ENCODE assay signal across 9 cellular contexts in the genomic region with DNA sequence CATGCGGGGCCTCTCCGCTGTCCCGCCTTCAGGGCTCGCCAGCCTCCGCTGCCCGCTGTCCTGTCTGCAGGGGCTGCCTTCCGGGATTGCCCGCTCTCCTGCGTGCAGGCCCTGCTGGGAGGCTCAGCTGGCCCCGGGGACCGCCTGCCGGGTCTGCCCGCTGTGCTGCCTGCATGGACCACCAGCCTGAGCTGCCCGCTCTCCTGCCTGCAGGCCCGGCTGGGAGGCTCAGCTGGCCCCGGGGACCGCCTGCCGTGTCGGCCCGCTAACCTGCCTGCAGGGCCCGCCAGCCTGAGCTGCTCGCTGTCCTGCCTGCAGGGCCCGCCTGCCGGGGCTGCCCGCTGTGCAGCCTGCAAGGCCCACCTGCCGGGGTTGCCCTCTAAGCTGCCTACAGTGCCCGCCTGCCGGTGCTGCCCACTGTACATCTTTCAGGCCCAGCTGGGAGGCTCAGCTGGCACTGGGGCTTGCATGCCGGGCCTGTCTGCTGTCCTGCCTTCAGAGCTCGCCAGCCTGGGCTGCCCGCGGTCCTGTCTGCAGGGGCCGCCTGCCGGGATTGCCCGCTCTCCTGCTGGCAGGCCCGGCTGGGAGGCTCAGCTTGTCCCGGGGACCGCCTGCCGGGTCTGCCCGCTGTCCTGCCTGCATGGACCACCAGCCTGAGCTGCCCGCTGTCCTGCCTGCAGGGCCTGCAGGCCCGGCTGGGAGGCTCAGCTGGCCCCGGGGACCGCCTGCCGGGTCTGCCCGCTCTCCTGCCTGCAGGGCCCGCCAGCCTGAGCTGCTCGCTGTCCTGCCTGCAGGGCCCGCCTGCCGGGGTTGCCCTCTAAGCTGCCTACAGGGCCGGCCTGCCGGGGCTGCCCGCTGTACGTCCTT.
A peak's percentile ranks its signal among the peaks of the same experiment; 100 is the strongest.
DNase-seq lines count a peak whose midpoint lies in the region; ATAC-seq lines count a peak whose summit lies in the region.
"Had no signal": no experiment of that assay in that cellular context is flagged by ENCODE, and none has a peak within 500 bp of the region (broad histone marks: within the 10 kb centered on the region; RNA-seq: fewer than 3 reads in every experiment).

No MANE protein-coding gene starts in this region.

- DNase-seq in NCI-H146 (lab: John Stamatoyannopoulos, UW) (peak; percentile 79), kidney tubule cell (ENCODE audit: low spot score) (peak; percentile 69), DMS 273 treated with DMSO at 0.1 percent for 48 hours (lab: John Stamatoyannopoulos, UW) (no peak), GM03348 (ENCODE audit: low spot score) (no peak)
- peak; percentile 7 for DNase-seq in activated T-helper 9 cell treated with anti-CD3 and anti-CD28 coated beads, Interleukin-2, amount 50 U/mL, for 16 hours (ENCODE audit: low read depth)
- DNase-seq in stimulated activated CD8-positive, alpha-beta memory T cell treated with anti-CD3 and anti-CD28 coated beads, Interleukin-4, amount 100 ng/mL, for 24 hours (ENCODE audit: low read depth), result peak; percentile 31

- peak; percentile 62 for ATAC-seq in GM18907 (IDR thresholded peaks at IDR 0.05; ENCODE audit: unreplicated experiment)
- ATAC-seq in GM19328 (IDR thresholded peaks at IDR 0.05; ENCODE audit: unreplicated experiment), result no peak
- ATAC-seq: HCT116 had no signal

Comparison
In these comparisons a context has a peak if more than half of its experiments do, and no peak if none do; other contexts are left out.
1. DNase-seq: peak in NCI-H146 (single experiment), activated T-helper 9 cell treated with anti-CD3 and anti-CD28 coated beads, Interleukin-2, amount 50 U/mL, for 16 hours (single experiment), kidney tubule cell (single experiment) and stimulated activated CD8-positive, alpha-beta memory T cell treated with anti-CD3 and anti-CD28 coated beads, Interleukin-4, amount 100 ng/mL, for 24 hours (single experiment); none in DMS 273 treated with DMSO at 0.1 percent for 48 hours (single experiment) and GM03348 (single experiment).